16 cellular contexts compared by ENCODE assay signal in the genomic region with DNA sequence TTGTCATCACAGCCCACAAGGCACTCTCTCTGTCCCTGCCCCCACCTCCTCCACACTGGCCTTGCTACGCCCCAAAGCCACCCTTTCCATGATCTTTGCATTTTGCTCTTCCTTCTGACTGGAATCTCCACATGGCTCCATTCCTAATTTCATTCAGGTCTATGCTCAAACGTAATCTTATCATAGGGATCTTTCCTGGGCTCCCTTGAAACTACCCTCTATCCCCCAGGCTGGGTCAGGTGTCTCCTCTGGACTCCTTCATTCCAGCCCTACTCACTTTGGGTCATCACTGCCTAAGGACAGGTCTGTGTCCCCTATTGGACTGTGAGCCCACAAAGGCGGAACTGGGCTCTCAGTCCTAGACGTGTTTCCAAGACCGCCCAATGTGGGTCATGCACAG. TPM values are rescaled to one million over a fixed set of nuclear protein-coding genes. Genes with fewer than 3 reads are reported as not detected.
DNase-seq lines count a peak whose midpoint lies in the region; ATAC-seq and TF ChIP-seq lines count a peak whose summit lies in the region.
"Had no signal": no experiment of that assay in that cellular context is flagged by ENCODE, and none has a peak within 500 bp of the region (broad histone marks: within the 10 kb centered on the region; RNA-seq: fewer than 3 reads in every experiment).

No MANE protein-coding gene starts in this region.

- intact Hi-C loops in lower lobe of right lung (cut with DNase I) = no loop called here

- no peak overlapping the region for H3K27ac Mint-ChIP-seq in stimulated activated naive CD8-positive, alpha-beta T cell treated with anti-CD3 and anti-CD28 coated beads, Interleukin-15, Interleukin-2, amounts not matched to agents 100 ng/mL and 50 ng/mL, for 24 hours
- H3K27ac Mint-ChIP-seq in stimulated activated naive CD8-positive, alpha-beta T cell treated with anti-CD3 and anti-CD28 coated beads, Interleukin-15, amount 100 ng/mL, for 72 hours = no peak overlapping the region
- H3K27ac Mint-ChIP-seq in activated T-helper 17 cell treated with anti-CD3 and anti-CD28 coated beads, Interleukin-2, amount 50 U/mL, for 72 hours = peak overlapping the region; percentile 98
- H3K27ac Mint-ChIP-seq in mesothelial cell of epicardium = no peak overlapping the region

- H3K4me3 ChIP-seq in lower lobe of right lung = no peak overlapping the region
- H3K4me3 ChIP-seq: esophagus squamous epithelium, left ventricle myocardium inferior, vagina had no signal

- peaks cover 35% of the 10 kb centered on the region for H3K36me3 Mint-ChIP-seq in stimulated activated naive CD8-positive, alpha-beta T cell treated with anti-CD3 and anti-CD28 coated beads, Interleukin-15, Interleukin-2, amounts not matched to agents 100 ng/mL and 50 ng/mL, for 24 hours (ENCODE audit: low read depth)
- peaks cover 68% of the 10 kb centered on the region for H3K36me3 Mint-ChIP-seq in activated T-helper 17 cell treated with anti-CD3 and anti-CD28 coated beads, Interleukin-2, amount 50 U/mL, for 72 hours (ENCODE audit: low read depth)
- H3K36me3 Mint-ChIP-seq in mesothelial cell of epicardium = peaks cover 8% of the 10 kb centered on the region

- no peaks in the 10 kb centered on the region for H3K27me3 ChIP-seq in lower lobe of right lung (ENCODE audit: low read depth)
- H3K27me3 ChIP-seq: esophagus squamous epithelium, vagina had no signal

- peaks cover 29% of the 10 kb centered on the region for H3K36me3 ChIP-seq in lower lobe of right lung
- H3K36me3 ChIP-seq: vagina had no signal

- TF ChIP-seq CTCF in mesothelial cell of epicardium (IDR thresholded peaks at IDR 0.05; ENCODE audit: unreplicated experiment) (no peak), lower lobe of right lung (IDR thresholded peaks at IDR 0.05) (no peak)

- ATAC-seq in stimulated activated naive CD8-positive, alpha-beta T cell treated with anti-CD3 and anti-CD28 coated beads, Interleukin-15, amount 100 ng/mL, for 72 hours = no peak
- ATAC-seq in activated T-helper 17 cell treated with anti-CD3 and anti-CD28 coated beads, Interleukin-2, amount 50 U/mL, for 72 hours (replicated peaks) = no peak
- ATAC-seq in lower lobe of right lung = no peak

- H3K27me3 Mint-ChIP-seq in stimulated activated naive CD8-positive, alpha-beta T cell treated with anti-CD3 and anti-CD28 coated beads, Interleukin-15, Interleukin-2, amounts not matched to agents 100 ng/mL and 50 ng/mL, for 24 hours = no peaks in the 10 kb centered on the region
- no peaks in the 10 kb centered on the region for H3K27me3 Mint-ChIP-seq in stimulated activated naive CD8-positive, alpha-beta T cell treated with anti-CD3 and anti-CD28 coated beads, Interleukin-15, amount 100 ng/mL, for 72 hours
- no peaks in the 10 kb centered on the region for H3K27me3 Mint-ChIP-seq in activated T-helper 17 cell treated with anti-CD3 and anti-CD28 coated beads, Interleukin-2, amount 50 U/mL, for 72 hours
- peaks cover 3% of the 10 kb centered on the region for H3K27me3 Mint-ChIP-seq in mesothelial cell of epicardium (ENCODE audit: low read depth)

- DNase-seq in stimulated activated naive CD8-positive, alpha-beta T cell treated with anti-CD3 and anti-CD28 coated beads, Interleukin-15, amount 100 ng/mL, for 72 hours = no peak
- no peak for DNase-seq in mesothelial cell of epicardium (ENCODE audit: low spot score in 2 of 2, unreplicated experiment in 2 of 2)
- DNase-seq in lower lobe of right lung = no peak
- DNase-seq in germinal center (ENCODE audit: low spot score) = no peak
- no peak for DNase-seq in stimulated activated CD4-positive, alpha-beta T cell treated with anti-CD3 and anti-CD28 coated beads, Interleukin-4, amount 100 ng/mL, for 4 hours
- no peak for DNase-seq in UCSD-AML1 (lab: John Stamatoyannopoulos, UW; ENCODE audit: unreplicated experiment)
- DNase-seq: activated CD4-positive, CD25-positive, alpha-beta regulatory T cell treated with anti-CD3 and anti-CD28 coated beads, Interleukin-2, amount 50 U/mL, for 72 hours; esophagus squamous epithelium; Kasumi-1; left ventricle myocardium inferior; NCI-H1417; SHP77 treated with DMSO at 0.1 percent for 48 hours; substantia nigra had no signal

- no peaks in the 10 kb centered on the region for H3K9me3 Mint-ChIP-seq in stimulated activated naive CD8-positive, alpha-beta T cell treated with anti-CD3 and anti-CD28 coated beads, Interleukin-15, Interleukin-2, amounts not matched to agents 100 ng/mL and 50 ng/mL, for 24 hours
- no peaks in the 10 kb centered on the region for H3K9me3 Mint-ChIP-seq in stimulated activated naive CD8-positive, alpha-beta T cell treated with anti-CD3 and anti-CD28 coated beads, Interleukin-15, amount 100 ng/mL, for 72 hours
- H3K9me3 Mint-ChIP-seq in activated T-helper 17 cell treated with anti-CD3 and anti-CD28 coated beads, Interleukin-2, amount 50 U/mL, for 72 hours = no peaks in the 10 kb centered on the region
- H3K9me3 Mint-ChIP-seq in mesothelial cell of epicardium = no peaks in the 10 kb centered on the region

- H3K4me1 ChIP-seq in lower lobe of right lung = peaks cover 30% of the 10 kb centered on the region

- peaks cover 49% of the 10 kb centered on the region for H3K4me1 Mint-ChIP-seq in stimulated activated naive CD8-positive, alpha-beta T cell treated with anti-CD3 and anti-CD28 coated beads, Interleukin-15, Interleukin-2, amounts not matched to agents 100 ng/mL and 50 ng/mL, for 24 hours (ENCODE audit: low read depth)
- H3K4me1 Mint-ChIP-seq in stimulated activated naive CD8-positive, alpha-beta T cell treated with anti-CD3 and anti-CD28 coated beads, Interleukin-15, amount 100 ng/mL, for 72 hours = peaks cover 61% of the 10 kb centered on the region
- peaks cover 18% of the 10 kb centered on the region for H3K4me1 Mint-ChIP-seq in activated T-helper 17 cell treated with anti-CD3 and anti-CD28 coated beads, Interleukin-2, amount 50 U/mL, for 72 hours
- H3K4me1 Mint-ChIP-seq in mesothelial cell of epicardium = peaks cover 14% of the 10 kb centered on the region

- H3K4me3 Mint-ChIP-seq in stimulated activated naive CD8-positive, alpha-beta T cell treated with anti-CD3 and anti-CD28 coated beads, Interleukin-15, Interleukin-2, amounts not matched to agents 100 ng/mL and 50 ng/mL, for 24 hours = peak overlapping the region; percentile 1
- H3K4me3 Mint-ChIP-seq in stimulated activated naive CD8-positive, alpha-beta T cell treated with anti-CD3 and anti-CD28 coated beads, Interleukin-15, amount 100 ng/mL, for 72 hours = peak overlapping the region in 1 of 2 donors; percentile 52
- H3K4me3 Mint-ChIP-seq in activated T-helper 17 cell treated with anti-CD3 and anti-CD28 coated beads, Interleukin-2, amount 50 U/mL, for 72 hours = peak overlapping the region; percentile 98
- H3K4me3 Mint-ChIP-seq in mesothelial cell of epicardium = peak overlapping the region; percentile 9

- H3K27ac ChIP-seq in lower lobe of right lung = no peak overlapping the region
- H3K27ac ChIP-seq: esophagus squamous epithelium, left ventricle myocardium inferior, vagina had no signal

- no peaks in the 10 kb centered on the region for H3K9me3 ChIP-seq in lower lobe of right lung
- H3K9me3 ChIP-seq: esophagus squamous epithelium, left ventricle myocardium inferior, vagina had no signal

RNA-seq across cellular contexts. Expression of a gene that starts 3.1 kb away (rescaled TPM):
- 10 to 100 TPM; 56.9 to 57.2 TPM for total RNA-seq in activated T-helper 17 cell treated with anti-CD3 and anti-CD28 coated beads, Interleukin-2, amount 50 U/mL, for 72 hours
- total RNA-seq in mesothelial cell of epicardium (24.2 to 27.5 TPM (median 24.4 TPM) in 3 replicates), lower lobe of right lung (16.1 TPM)

RNA-seq across cellular contexts. Expression of a gene that starts 5.9 kb away (rescaled TPM):
- 10 to 100 TPM in 1 of 2 donors, 1 to 10 TPM in 1; 6.7 to 11.6 TPM for total RNA-seq in activated T-helper 17 cell treated with anti-CD3 and anti-CD28 coated beads, Interleukin-2, amount 50 U/mL, for 72 hours
- total RNA-seq in mesothelial cell of epicardium = 0.99 to 1.1 TPM (median 1.1 TPM) in 3 replicates
- 1.7 TPM for total RNA-seq in lower lobe of right lung
- total RNA-seq: left ventricle myocardium inferior had no signal

RNA-seq across cellular contexts. Expression of a gene that starts 10.8 kb away (rescaled TPM):
- total RNA-seq in activated T-helper 17 cell treated with anti-CD3 and anti-CD28 coated beads, Interleukin-2, amount 50 U/mL, for 72 hours = 10 to 100 TPM; 19.8 to 27.7 TPM
- 36.2 to 40.7 TPM (median 38.9 TPM) in 3 replicates for total RNA-seq in mesothelial cell of epicardium
- 29.1 TPM for total RNA-seq in lower lobe of right lung

RNA-seq across cellular contexts. Expression of a gene that starts 43.3 kb away (rescaled TPM):
- total RNA-seq in activated T-helper 17 cell treated with anti-CD3 and anti-CD28 coated beads, Interleukin-2, amount 50 U/mL, for 72 hours = 10 to 100 TPM; 87.5 TPM
- total RNA-seq in mesothelial cell of epicardium (132 to 133 TPM (median 133 TPM) in 3 replicates), lower lobe of right lung (71.7 TPM)
